ENCODE assay signal across 18 cellular contexts in the genomic region with DNA sequence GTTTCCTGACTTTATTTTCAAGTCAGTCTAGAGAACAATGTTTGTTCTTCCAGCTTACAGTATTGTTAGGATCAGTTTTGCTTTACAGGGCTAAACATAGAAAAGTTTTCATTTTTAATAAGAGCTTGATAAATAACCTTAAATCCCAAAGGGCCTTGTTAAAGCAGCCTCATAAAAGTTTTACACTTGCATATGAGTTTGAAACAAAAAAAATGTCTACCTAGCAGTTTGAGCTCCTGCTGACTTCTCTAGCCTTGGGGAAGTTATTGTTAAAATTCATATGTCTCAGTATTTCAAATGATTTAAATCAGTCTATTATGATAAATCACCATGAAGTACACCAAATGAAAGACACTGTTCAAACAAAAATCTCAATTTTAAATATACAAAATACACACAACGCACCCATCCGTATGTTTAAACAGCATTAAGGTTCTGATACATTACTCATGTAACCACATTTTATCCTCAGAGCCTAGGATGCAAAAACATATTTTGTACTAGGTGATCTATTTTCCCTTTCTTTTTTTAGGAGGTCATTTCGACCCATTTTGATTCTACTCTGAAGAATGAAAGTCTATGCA.
DNase-seq lines count a peak whose midpoint lies in the region; ATAC-seq lines count a peak whose summit lies in the region.
"Had no signal": no experiment of that assay in that cellular context is flagged by ENCODE, and none has a peak within 500 bp of the region (broad histone marks: within the 10 kb centered on the region; RNA-seq: fewer than 3 reads in every experiment).

No MANE protein-coding gene starts in this region.

- H3K27ac ChIP-seq in SK-N-MC, result peak overlapping the region; percentile 54; the same call in 1 of the 2 replicates
- H3K27ac ChIP-seq: 22Rv1, BLaER1, C4-2B, GM23248 had no signal

- H3K9ac ChIP-seq in SK-N-MC (ENCODE audit: insufficient read length), result no peak overlapping the region
- H3K9ac ChIP-seq: BLaER1, GM23248 had no signal

- H3K9me3 ChIP-seq in SK-N-MC (ENCODE audit: low read depth, low read length), result no peaks in the 10 kb centered on the region
- H3K9me3 ChIP-seq: BLaER1, Caco-2 had no signal

- ATAC-seq in GM19023 (IDR thresholded peaks at IDR 0.05; ENCODE audit: unreplicated experiment), result no peak
- ATAC-seq: CD8-positive, alpha-beta T cell had no signal

- H3K4me3 ChIP-seq in SK-N-MC, result peak overlapping the region; percentile 2; the same call in 1 of the 2 replicates
- H3K4me3 ChIP-seq: BLaER1, GM23248 had no signal

- H3K36me3 ChIP-seq in SK-N-MC (ENCODE audit: insufficient read depth, low read length), result peaks cover 5% of the 10 kb centered on the region; the same call in 1 of the 2 replicates
- H3K36me3 ChIP-seq: BLaER1 had no signal

- DNase-seq in NCI-H2081 (lab: John Stamatoyannopoulos, UW) (peak; percentile 15 to 23), NCI-H2081 treated with DMSO at 0.1 percent for 48 hours (lab: John Stamatoyannopoulos, UW) (no peak), SK-N-MC (ENCODE audit: low read depth, low spot score) (peak; percentile 84), fibroblast of peridontal ligament (ENCODE audit: extremely low read depth) (peak; percentile 10), HUDEP-2 (lab: John Stamatoyannopoulos, UW; ENCODE audit: unreplicated experiment in 76 of 76) (no peak)
- DNase-seq in activated CD4-positive, CD25-positive, alpha-beta regulatory T cell treated with anti-CD3 and anti-CD28 coated beads, Interleukin-2, amount 50 U/mL, for 72 hours, result no peak
- DNase-seq: Caco-2; CD4-positive, CD25-positive, alpha-beta regulatory T cell; CD8-positive, alpha-beta T cell; DMS153; DND-41; GM23248; H7; HCEC 1CT had no signal

Comparison
In these comparisons a context has a peak if more than half of its experiments do, and no peak if none do; other contexts are left out.
1. DNase-seq: peak in NCI-H2081 (2 of 2), SK-N-MC (single experiment) and fibroblast of peridontal ligament (single experiment); none in NCI-H2081 treated with DMSO at 0.1 percent for 48 hours (single experiment), HUDEP-2 (0 of 76) and activated CD4-positive, CD25-positive, alpha-beta regulatory T cell treated with anti-CD3 and anti-CD28 coated beads, Interleukin-2, amount 50 U/mL, for 72 hours (single experiment).